13 cellular contexts compared by ENCODE assay signal in the genomic region with DNA sequence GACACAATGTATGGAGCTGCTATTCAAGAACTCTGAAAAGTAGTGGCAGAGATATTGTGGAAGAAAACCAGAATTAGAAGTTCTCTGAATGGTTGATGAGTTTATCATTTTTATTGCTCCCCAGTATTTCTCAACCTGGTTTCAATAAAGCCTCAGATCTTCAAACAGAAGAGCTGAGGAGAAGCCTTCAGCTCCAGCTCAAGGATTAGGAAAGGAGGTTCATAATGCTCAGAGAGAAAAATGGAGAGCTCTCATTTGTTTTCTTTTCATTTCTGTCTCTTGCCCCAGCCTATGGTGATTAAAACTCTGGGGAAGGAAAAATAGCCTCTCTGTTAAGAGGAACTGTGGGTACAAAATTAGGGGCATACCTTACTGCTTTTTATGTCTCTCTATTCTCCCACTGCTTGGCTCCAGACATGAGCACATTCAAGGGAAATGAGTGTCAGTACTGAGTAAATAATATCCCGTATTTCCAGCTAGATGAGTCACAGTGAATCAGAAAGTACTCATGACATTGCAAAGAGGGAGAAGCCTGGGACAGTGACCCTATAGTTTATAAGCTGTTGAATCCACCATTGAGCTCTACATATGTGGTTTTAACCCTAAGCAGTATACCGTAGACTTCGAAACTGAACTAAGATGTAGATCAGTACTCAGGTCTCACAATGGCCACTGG.
A peak's percentile ranks its signal among the peaks of the same experiment; 100 is the strongest.
DNase-seq lines count a peak whose midpoint lies in the region; ATAC-seq and TF ChIP-seq lines count a peak whose summit lies in the region.
"Had no signal": no experiment of that assay in that cellular context is flagged by ENCODE, and none has a peak within 500 bp of the region (broad histone marks: within the 10 kb centered on the region; RNA-seq: fewer than 3 reads in every experiment).

No MANE protein-coding gene starts in this region.

- POLR2A ChIA-PET in HCT116 (lab: Charles Lee), result no interaction called here
- POLR2A ChIA-PET in RWPE1 (lab: Yijun Ruan, JAX; ENCODE audit: low non-redundant PET), result no interaction called here

- 0 out of 4 replicates have a peak overlapping the region, but pooled peaks of 1 of the 2 experiments have one; percentile 8 for H3K4me3 ChIP-seq in HCT116 (replicated peaks in 1 of 2; ENCODE audit: low read depth in 1 of 2, low read length in 2 of 2)
- H3K4me3 ChIP-seq: transverse colon had no signal

- no TSS peak for BruUV-seq in HCT116 (replicated peaks; lab: Mats Ljungman, UMichigan)

- ATAC-seq in HCT116, result peak; percentile 97
- ATAC-seq: activated T-cell treated with anti-CD3 and anti-CD28 coated beads, Interleukin-2, amount 50 U/mL, for 4 hours had no signal

- no peaks in the 10 kb centered on the region for H4K20me1 ChIP-seq in HCT116 (ENCODE audit: insufficient read depth)

- in situ Hi-C loops in ACHN (cut with HindIII; ENCODE audit: low pct_ligation_motif_present, low pct_unique_long_range_greater_than_20kb, low sequenced_read_pairs), result no loop called here

- TF ChIP-seq CTCF in HCT116 (IDR thresholded peaks at IDR 0.05 in 2 of 3, conservative IDR thresholded peaks at IDR 0.05 in 1 of 3; ENCODE audit: borderline replicate concordance in 1 of 3, insufficient read depth in 1 of 3, low read depth in 2 of 3, low read length in 2 of 3) (no peak), RWPE1 (conservative IDR thresholded peaks at IDR 0.05; ENCODE audit: low read depth) (no peak)

- H3K79me2 ChIP-seq in HCT116 (ENCODE audit: insufficient read depth, low read length), result no peaks in the 10 kb centered on the region

- TF ChIP-seq RAD21 in HCT116 (IDR thresholded peaks at IDR 0.05; ENCODE audit: low read depth), result no peak

- H3K4me2 ChIP-seq in HCT116 (ENCODE audit: low read length), result peak overlapping the region; percentile 41

- no peak overlapping the region for H3K9ac ChIP-seq in HCT116 (ENCODE audit: low read length)

- peaks cover 0 to 24% of the 10 kb centered on the region in 2 experiments; a peak in 2 of 4 replicates for H3K4me1 ChIP-seq in HCT116 (ENCODE audit: control insufficient read depth in 1 of 2, insufficient read depth in 2 of 2, low read length in 2 of 2)
- H3K4me1 ChIP-seq: transverse colon had no signal

- CTCF ChIA-PET in HCT116 (lab: Charles Lee), result no interaction called here
- CTCF ChIA-PET in RWPE1 (lab: Yijun Ruan, JAX), result interaction anchor here (1.1 kb wide), 1 partner anchor 15 kb away, joined by 3 read pairs; no protein-coding TSS in a partner anchor

- no peaks in the 10 kb centered on the region for H3K27me3 ChIP-seq in HCT116 (ENCODE audit: insufficient read depth, low read length)
- H3K27me3 ChIP-seq: transverse colon had no signal

- intact Hi-C loops in HCT116 (cut with micrococcal nuclease), result loop anchor here (5.0 to 10.0 kb wide), 2 partner anchors 54 to 108 kb away; no protein-coding TSS in a partner anchor

- H2AFZ ChIP-seq in HCT116 (ENCODE audit: low read depth, low read length, poor library complexity, severe bottlenecking), result no peak overlapping the region

- DNase-seq in ACHN (peak; percentile 72), HCT116 (ENCODE audit: low read depth, low spot score) (peak; percentile 81), RWPE1 (ENCODE audit: low spot score) (peak; percentile 71), glomerular visceral epithelial cell (ENCODE audit: extremely low spot score) (peak; percentile 44), islet precursor cell (no peak), middle frontal gyrus (ENCODE audit: extremely low spot score, low spot score) (no peak), T-helper 1 cell (no peak)
- no peak for DNase-seq in stimulated activated CD4-positive, alpha-beta T cell treated with anti-CD3 and anti-CD28 coated beads, Interleukin-1b, Interleukin-23, amount 100 ng/mL, for 48 hours
- DNase-seq: activated CD4-positive, alpha-beta T cell treated with anti-CD3 and anti-CD28 coated beads for 1 hour; activated T-cell treated with anti-CD3 and anti-CD28 coated beads, Interleukin-2, amount 50 U/mL, for 4 hours; amygdala; DMS79 treated with DMSO at 0.1 percent for 48 hours; transverse colon had no signal

- no peaks in the 10 kb centered on the region for H3K9me2 ChIP-seq in HCT116 (ENCODE audit: insufficient read depth)

- no peaks in the 10 kb centered on the region for H3K9me3 ChIP-seq in HCT116 (ENCODE audit: control insufficient read depth in 1 of 2, insufficient read depth in 1 of 2, low read depth in 1 of 2, low read length in 2 of 2)

- no peak for TF ChIP-seq POLR2A in HCT116 (IDR thresholded peaks at IDR 0.05; ENCODE audit: borderline replicate concordance, extremely low read depth, insufficient read depth, insufficient read length)

- H3K27ac ChIP-seq in HCT116 (ENCODE audit: low read depth, low read length) (no peak overlapping the region; the same call in 1 of the 2 replicates), RWPE1 (no peak overlapping the region)
- H3K27ac ChIP-seq: transverse colon had no signal

- RAD21 ChIA-PET in HCT116 (lab: Charles Lee; ENCODE audit: low non-redundant PET in 1 of 2, low total read pairs in 2 of 2, uncharacterized antibody in 2 of 2, unreplicated experiment in 2 of 2), result no interaction called here

- H3K36me3 ChIP-seq in HCT116 (ENCODE audit: control insufficient read depth in 1 of 2, insufficient read depth in 2 of 2, low read length in 2 of 2), result no peaks in the 10 kb centered on the region
- H3K36me3 ChIP-seq: transverse colon had no signal

TF ChIP-seq in HCT116, 20 proteins besides CTCF, POLR2A, EP300 and RAD21 (continues in another document):
- TF ChIP-seq SRF (IDR thresholded peaks at IDR 0.05; ENCODE audit: low read depth) (peak; percentile 60), ZBTB33 (IDR thresholded peaks at IDR 0.05; ENCODE audit: extremely low read depth, insufficient replicate concordance, low read length) (no peak), CEBPB (IDR thresholded peaks at IDR 0.05; ENCODE audit: low read depth) (no peak), FOSL1 (IDR thresholded peaks at IDR 0.05; ENCODE audit: low read depth) (peak; percentile 93), EGR1 (IDR thresholded peaks at IDR 0.05; ENCODE audit: low read depth) (no peak), EZH2 (IDR thresholded peaks at IDR 0.05) (no peak), POLR2AphosphoS5 (IDR thresholded peaks at IDR 0.05; ENCODE audit: low read depth, low read length) (no peak), SIN3A (IDR thresholded peaks at IDR 0.05; ENCODE audit: low read depth) (no peak), SP1 (IDR thresholded peaks at IDR 0.05; ENCODE audit: low read depth) (peak; percentile 77), TCF7L2 (IDR thresholded peaks at IDR 0.05; ENCODE audit: borderline replicate concordance, extremely low read depth, insufficient read depth, insufficient read length) (no peak), EZH2phosphoT487 (IDR thresholded peaks at IDR 0.05; ENCODE audit: borderline replicate concordance) (no peak), JUND (IDR thresholded peaks at IDR 0.05) (peak; percentile 75), ZFX (IDR thresholded peaks at IDR 0.05) (no peak), ATF3 (IDR thresholded peaks at IDR 0.05) (no peak), ELF1 (IDR thresholded peaks at IDR 0.05; ENCODE audit: borderline replicate concordance, low read depth) (no peak), CBX3 (IDR thresholded peaks at IDR 0.05; ENCODE audit: low read depth) (peak; percentile 63; the same call in 1 of the 2 replicates), REST (IDR thresholded peaks at IDR 0.05; ENCODE audit: low read depth) (no peak)

Comparison
In these comparisons a context has a peak if more than half of its experiments do, and no peak if none do; other contexts are left out.
1. DNase-seq: peak in ACHN (single experiment), HCT116 (single experiment), RWPE1 (single experiment) and glomerular visceral epithelial cell (single experiment); none in islet precursor cell (single experiment), middle frontal gyrus (single experiment), stimulated activated CD4-positive, alpha-beta T cell treated with anti-CD3 and anti-CD28 coated beads, Interleukin-1b, Interleukin-23, amount 100 ng/mL, for 48 hours (single experiment) and T-helper 1 cell (0 of 5).